In genomic region chr20:48656661-48657211, GRCh38 we compare ENCODE assay signal across 1 cellular context.
A peak's percentile ranks its signal among the peaks of the same experiment; 100 is the strongest.
TF ChIP-seq lines count a peak whose summit lies in the region.

No MANE protein-coding gene starts in this region.

TF ChIP-seq in HepG2, 621 proteins besides CTCF, POLR2A, EP300 and RAD21 (continued from another document and continues in another):
- no peak for TF ChIP-seq TRAFD1 (CRISPR knock-in tag; IDR thresholded peaks at IDR 0.05; ENCODE audit: borderline replicate concordance)
- no peak; the same call in 1 of the 2 replicates for TF ChIP-seq BORCS8-MEF2B (CRISPR knock-in tag; IDR thresholded peaks at IDR 0.05)
- TF ChIP-seq NR2F1 (CRISPR knock-in tag; IDR thresholded peaks at IDR 0.05) = no peak
- TF ChIP-seq ZEB1 (IDR thresholded peaks at IDR 0.05; ENCODE audit: insufficient replicate concordance, low read depth) = no peak
- TF ChIP-seq, protein P1, sequence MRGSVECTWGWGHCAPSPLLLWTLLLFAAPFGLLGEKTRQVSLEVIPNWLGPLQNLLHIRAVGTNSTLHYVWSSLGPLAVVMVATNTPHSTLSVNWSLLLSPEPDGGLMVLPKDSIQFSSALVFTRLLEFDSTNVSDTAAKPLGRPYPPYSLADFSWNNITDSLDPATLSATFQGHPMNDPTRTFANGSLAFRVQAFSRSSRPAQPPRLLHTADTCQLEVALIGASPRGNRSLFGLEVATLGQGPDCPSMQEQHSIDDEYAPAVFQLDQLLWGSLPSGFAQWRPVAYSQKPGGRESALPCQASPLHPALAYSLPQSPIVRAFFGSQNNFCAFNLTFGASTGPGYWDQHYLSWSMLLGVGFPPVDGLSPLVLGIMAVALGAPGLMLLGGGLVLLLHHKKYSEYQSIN (CRISPR knock-in tag; IDR thresholded peaks at IDR 0.05; ENCODE audit: borderline replicate concordance) = no peak
- 0 out of 2 replicates have a peak, but pooled peaks have one; percentile 22 for TF ChIP-seq CBX5 (CRISPR knock-in tag; IDR thresholded peaks at IDR 0.05; ENCODE audit: borderline replicate concordance)
- no peak for TF ChIP-seq PHF21A (CRISPR knock-in tag; IDR thresholded peaks at IDR 0.05)
- TF ChIP-seq ZXDC (CRISPR knock-in tag; IDR thresholded peaks at IDR 0.05) = no peak
- TF ChIP-seq NCOA2 (CRISPR knock-in tag; IDR thresholded peaks at IDR 0.05) = no peak
- TF ChIP-seq ZNF501 (CRISPR knock-in tag; IDR thresholded peaks at IDR 0.05) = 0 out of 2 replicates have a peak, but pooled peaks have one; percentile 2
- TF ChIP-seq HNRNPLL (IDR thresholded peaks at IDR 0.05; ENCODE audit: low read depth, low read length, poor library complexity, severe bottlenecking) = peak; percentile 24
- no peak for TF ChIP-seq ZNF557 (CRISPR knock-in tag; IDR thresholded peaks at IDR 0.05)
- no peak for TF ChIP-seq ZNF44 (CRISPR knock-in tag; IDR thresholded peaks at IDR 0.05)
- no peak for TF ChIP-seq ZNF891 (CRISPR knock-in tag; IDR thresholded peaks at IDR 0.05)
- TF ChIP-seq ZNF792 (CRISPR knock-in tag; IDR thresholded peaks at IDR 0.05) = no peak
- TF ChIP-seq ZNF660 (CRISPR knock-in tag; IDR thresholded peaks at IDR 0.05; ENCODE audit: borderline replicate concordance, low read depth) = no peak
- TF ChIP-seq, protein P2, sequence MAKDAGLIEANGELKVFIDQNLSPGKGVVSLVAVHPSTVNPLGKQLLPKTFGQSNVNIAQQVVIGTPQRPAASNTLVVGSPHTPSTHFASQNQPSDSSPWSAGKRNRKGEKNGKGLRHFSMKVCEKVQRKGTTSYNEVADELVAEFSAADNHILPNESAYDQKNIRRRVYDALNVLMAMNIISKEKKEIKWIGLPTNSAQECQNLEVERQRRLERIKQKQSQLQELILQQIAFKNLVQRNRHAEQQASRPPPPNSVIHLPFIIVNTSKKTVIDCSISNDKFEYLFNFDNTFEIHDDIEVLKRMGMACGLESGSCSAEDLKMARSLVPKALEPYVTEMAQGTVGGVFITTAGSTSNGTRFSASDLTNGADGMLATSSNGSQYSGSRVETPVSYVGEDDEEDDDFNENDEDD (CRISPR knock-in tag; IDR thresholded peaks at IDR 0.05; ENCODE audit: borderline replicate concordance) = no peak
- TF ChIP-seq NR2C2 (CRISPR knock-in tag; IDR thresholded peaks at IDR 0.05; ENCODE audit: borderline replicate concordance) = no peak
- TF ChIP-seq ZHX2 (IDR thresholded peaks at IDR 0.05; ENCODE audit: low read depth) = no peak
- TF ChIP-seq ZHX2 (CRISPR knock-in tag; IDR thresholded peaks at IDR 0.05; ENCODE audit: borderline replicate concordance) = no peak
- TF ChIP-seq ARHGAP35 (CRISPR knock-in tag; IDR thresholded peaks at IDR 0.05; ENCODE audit: borderline replicate concordance) = 0 out of 2 replicates have a peak, but pooled peaks have one; percentile 40
- no peak for TF ChIP-seq JARID2 (CRISPR knock-in tag; IDR thresholded peaks at IDR 0.05; ENCODE audit: insufficient replicate concordance)
- TF ChIP-seq IKZF5 (CRISPR knock-in tag; IDR thresholded peaks at IDR 0.05) = peak; percentile 52; the same call in 1 of the 2 replicates
- TF ChIP-seq ELF1 (CRISPR knock-in tag; IDR thresholded peaks at IDR 0.05) = 0 out of 2 replicates have a peak, but pooled peaks have one; percentile 15
- no peak for TF ChIP-seq ZNF17 (CRISPR knock-in tag; IDR thresholded peaks at IDR 0.05)
- TF ChIP-seq PLRG1 (conservative IDR thresholded peaks at IDR 0.05) = no peak
- no peak for TF ChIP-seq NCOR1 (IDR thresholded peaks at IDR 0.05; ENCODE audit: borderline replicate concordance, low read length)
- TF ChIP-seq ZNF337 (CRISPR knock-in tag; IDR thresholded peaks at IDR 0.05; ENCODE audit: borderline replicate concordance, low read depth) = no peak
- no peak for TF ChIP-seq GTF2F1 (IDR thresholded peaks at IDR 0.05; ENCODE audit: low read length)
- 0 out of 2 replicates have a peak, but pooled peaks have one; percentile 42 for TF ChIP-seq E2F5 (CRISPR knock-in tag; conservative IDR thresholded peaks at IDR 0.05)
- 0 out of 2 replicates have a peak, but pooled peaks have one; percentile 78 for TF ChIP-seq THAP7 (CRISPR knock-in tag; IDR thresholded peaks at IDR 0.05)
- TF ChIP-seq HMGXB4 (CRISPR knock-in tag; IDR thresholded peaks at IDR 0.05; ENCODE audit: borderline replicate concordance in 1 of 2, low read depth in 1 of 2) = peak; percentile 26 to 80; a peak in 2 of 4 replicates
- TF ChIP-seq ZMYM4 (CRISPR knock-in tag; IDR thresholded peaks at IDR 0.05) = no peak
- TF ChIP-seq, protein P3, sequence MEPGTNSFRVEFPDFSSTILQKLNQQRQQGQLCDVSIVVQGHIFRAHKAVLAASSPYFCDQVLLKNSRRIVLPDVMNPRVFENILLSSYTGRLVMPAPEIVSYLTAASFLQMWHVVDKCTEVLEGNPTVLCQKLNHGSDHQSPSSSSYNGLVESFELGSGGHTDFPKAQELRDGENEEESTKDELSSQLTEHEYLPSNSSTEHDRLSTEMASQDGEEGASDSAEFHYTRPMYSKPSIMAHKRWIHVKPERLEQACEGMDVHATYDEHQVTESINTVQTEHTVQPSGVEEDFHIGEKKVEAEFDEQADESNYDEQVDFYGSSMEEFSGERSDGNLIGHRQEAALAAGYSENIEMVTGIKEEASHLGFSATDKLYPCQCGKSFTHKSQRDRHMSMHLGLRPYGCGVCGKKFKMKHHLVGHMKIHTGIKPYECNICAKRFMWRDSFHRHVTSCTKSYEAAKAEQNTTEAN (CRISPR knock-in tag; conservative IDR thresholded peaks at IDR 0.05) = no peak
- TF ChIP-seq YY1 (IDR thresholded peaks at IDR 0.05; ENCODE audit: insufficient read depth, insufficient replicate concordance, low read depth, low read length) = peak; percentile 56
- no peak for TF ChIP-seq IKZF4 (CRISPR knock-in tag; IDR thresholded peaks at IDR 0.05; ENCODE audit: borderline replicate concordance, low read depth, not compliant biosample characterization)
- no peak for TF ChIP-seq SIN3A (IDR thresholded peaks at IDR 0.05; ENCODE audit: borderline replicate concordance, low read depth, low read length)
- TF ChIP-seq PAWR (CRISPR knock-in tag; IDR thresholded peaks at IDR 0.05; ENCODE audit: borderline replicate concordance) = no peak
- no peak for TF ChIP-seq ZNF562 (CRISPR knock-in tag; IDR thresholded peaks at IDR 0.05; ENCODE audit: borderline replicate concordance)
